ENCODE assay signal across 11 cellular contexts in genomic region chr5:135028791-135029467, GRCh38. TPM values are rescaled to one million over a fixed set of nuclear protein-coding genes. Genes with fewer than 3 reads are reported as not detected.
A peak's percentile ranks its signal among the peaks of the same experiment; 100 is the strongest.
DNase-seq lines count a peak whose midpoint lies in the region; ATAC-seq and TF ChIP-seq lines count a peak whose summit lies in the region.
"Had no signal": no experiment of that assay in that cellular context is flagged by ENCODE, and none has a peak within 500 bp of the region (broad histone marks: within the 10 kb centered on the region; RNA-seq: fewer than 3 reads in every experiment).

No MANE protein-coding gene starts in this region.

- no peak overlapping the region for H3K14ac ChIP-seq in IMR-90 (replicated peaks; ENCODE audit: low read depth, low read length)

- ATAC-seq in IMR-90 (ENCODE audit: low read depth): no peak
- ATAC-seq in sciatic nerve: no peak

- WGBS in IMR-90 (ENCODE audit: extremely low coverage in 2 of 2, insufficient read length in 1 of 2), 2 experiments: 54 to 100% methylated on average over 1 to 28 of the region's 62 CpGs

- no peak overlapping the region for H3K27ac Mint-ChIP-seq in CD4-positive, alpha-beta memory T cell

- no peak overlapping the region for H3K18ac ChIP-seq in IMR-90 (ENCODE audit: low read depth, low read length)

- H3K4me1 ChIP-seq in CD4-positive, alpha-beta memory T cell (ENCODE audit: insufficient read depth, low read length): peaks cover 24% of the 10 kb centered on the region
- H3K4me1 ChIP-seq in IMR-90 (ENCODE audit: control insufficient read depth, insufficient read depth, low read length) (peaks cover 19% of the 10 kb centered on the region; the same call in 1 of the 2 replicates), mucosa of rectum (ENCODE audit: control insufficient read depth in 2 of 2, insufficient read depth in 2 of 2, low read length in 2 of 2) (peaks cover 15 to 19% of the 10 kb centered on the region in 2 donors), uterus (peaks cover 0 to 14% of the 10 kb centered on the region in 2 donors)

- H2AK9ac ChIP-seq in IMR-90 (replicated peaks; ENCODE audit: low read depth, low read length, poor library complexity): peak overlapping the region; percentile 30

- peaks cover 0 to 3% of the 10 kb centered on the region in 2 donors for H3K36me3 Mint-ChIP-seq in CD4-positive, alpha-beta memory T cell

- H3K4me1 Mint-ChIP-seq in CD4-positive, alpha-beta memory T cell: peaks cover 17 to 41% (median 31%) of the 10 kb centered on the region in 4 donors

- H4K8ac ChIP-seq in IMR-90 (ENCODE audit: low read depth in 2 of 2, low read length in 2 of 2): no peak overlapping the region

- peaks cover 23% of the 10 kb centered on the region for H3K27me3 ChIP-seq in CD4-positive, alpha-beta memory T cell (ENCODE audit: insufficient read depth, low read length)
- H3K27me3 ChIP-seq in IMR-90 (ENCODE audit: control insufficient read depth, insufficient read depth, low read length): no peaks in the 10 kb centered on the region
- peaks cover 46 to 69% of the 10 kb centered on the region in 2 donors for H3K27me3 ChIP-seq in mucosa of rectum (ENCODE audit: control insufficient read depth in 2 of 2, insufficient read depth in 2 of 2, low read length in 2 of 2)
- H3K27me3 ChIP-seq in uterus: peaks cover 26 to 61% of the 10 kb centered on the region in 2 donors

- H4K5ac ChIP-seq in IMR-90 (ENCODE audit: low read depth, low read length): no peak overlapping the region

- H3K9ac ChIP-seq in IMR-90 (ENCODE audit: low read depth, low read length): no peak overlapping the region
- peak overlapping the region in 1 of 2 donors; percentile 39 for H3K9ac ChIP-seq in mucosa of rectum (ENCODE audit: low read depth in 1 of 2, low read length in 2 of 2)

- TF ChIP-seq POLR2A in IMR-90 (IDR thresholded peaks at IDR 0.05; ENCODE audit: low read depth, low read length): no peak
- TF ChIP-seq POLR2A in uterus (IDR thresholded peaks at IDR 0.05): no peak

- in situ Hi-C loops in IMR-90 (cut with MboI; ENCODE audit: low sequenced_read_pairs): no loop called here

- no peak overlapping the region for H3K4ac ChIP-seq in IMR-90 (ENCODE audit: low read depth, low read length)

- peaks cover 47% of the 10 kb centered on the region for H4K20me1 ChIP-seq in IMR-90 (ENCODE audit: insufficient read depth, low read length)

- no peak overlapping the region for H3K23ac ChIP-seq in IMR-90 (ENCODE audit: low read depth, low read length)

- no peak overlapping the region for H2AFZ ChIP-seq in IMR-90 (replicated peaks; ENCODE audit: low read length, poor library complexity)

- H4K91ac ChIP-seq in IMR-90 (ENCODE audit: insufficient read depth, low read depth, low read length): no peak overlapping the region

- no peak overlapping the region for H3K4me3 ChIP-seq in CD4-positive, alpha-beta memory T cell (ENCODE audit: low read length in 2 of 2)
- H3K4me3 ChIP-seq in IMR-90 (ENCODE audit: insufficient read depth, low read depth, low read length): no peak overlapping the region
- peak overlapping the region; percentile 33 to 35 for H3K4me3 ChIP-seq in mucosa of rectum (ENCODE audit: low read length in 2 of 2)
- H3K4me3 ChIP-seq in uterus: no peak overlapping the region
- H3K4me3 ChIP-seq: dorsolateral prefrontal cortex had no signal

- peaks cover 8% of the 10 kb centered on the region for H3K9me1 ChIP-seq in IMR-90 (ENCODE audit: insufficient read depth, low read length)

- no peaks in the 10 kb centered on the region for H3K36me3 ChIP-seq in CD4-positive, alpha-beta memory T cell (ENCODE audit: insufficient read depth, low read length)
- H3K36me3 ChIP-seq in IMR-90 (ENCODE audit: control insufficient read depth, insufficient read depth, low read length) (peaks cover 48% of the 10 kb centered on the region), mucosa of rectum (ENCODE audit: control insufficient read depth in 2 of 2, insufficient read depth in 2 of 2, low read length in 2 of 2) (no peaks in the 10 kb centered on the region), uterus (no peaks in the 10 kb centered on the region)

- TF ChIP-seq CTCF in IMR-90 (conservative IDR thresholded peaks at IDR 0.05; ENCODE audit: low read depth, low read length): no peak
- TF ChIP-seq CTCF in uterus (IDR thresholded peaks at IDR 0.05): no peak

- H3K27me3 Mint-ChIP-seq in CD4-positive, alpha-beta memory T cell: peaks cover 45 to 48% of the 10 kb centered on the region in 2 donors

- no peak overlapping the region for H2BK5ac ChIP-seq in IMR-90 (ENCODE audit: low read depth, low read length, poor library complexity, severe bottlenecking)

- H2AK5ac ChIP-seq in IMR-90 (ENCODE audit: low read depth, low read length): no peak overlapping the region

- no peak overlapping the region for H3K56ac ChIP-seq in IMR-90 (ENCODE audit: extremely low read depth, insufficient read depth, low read length)

- dilution Hi-C loops in IMR-90 (cut with HindIII; ENCODE audit: low sequenced_read_pairs, unreplicated experiment): no loop called here

- CTCF ChIA-PET in CD4-positive, alpha-beta memory T cell (lab: Charles Lee; ENCODE audit: partially characterized antibody): no interaction called here
- CTCF ChIA-PET in IMR-90 (lab: Yijun Ruan, JAX): no interaction called here

- no peak overlapping the region for H2BK120ac ChIP-seq in IMR-90 (ENCODE audit: low read depth, low read length)

- intact Hi-C loops in CD4-positive, alpha-beta memory T cell (cut with micrococcal nuclease): no loop called here
- intact Hi-C loops in IMR-90 (cut with micrococcal nuclease): no loop called here
- intact Hi-C loops in sciatic nerve (cut with DNase I): no loop called here
- intact Hi-C loops in uterus (cut with DNase I; ENCODE audit: low total_unique reads): no loop called here

- no peak overlapping the region for H3K4me2 ChIP-seq in IMR-90 (ENCODE audit: low read depth, low read length)

- H3K9me3 ChIP-seq in CD4-positive, alpha-beta memory T cell (ENCODE audit: control insufficient read depth in 1 of 2, low read length in 2 of 2): no peaks in the 10 kb centered on the region
- H3K9me3 ChIP-seq in IMR-90 (ENCODE audit: control insufficient read depth, insufficient read depth, low read length) (peaks cover 7% of the 10 kb centered on the region), mucosa of rectum (ENCODE audit: control insufficient read depth in 2 of 2, low read length in 2 of 2) (no peaks in the 10 kb centered on the region), uterus (no peaks in the 10 kb centered on the region)

- POLR2A ChIA-PET in CD4-positive, alpha-beta memory T cell (lab: Charles Lee; ENCODE audit: partially characterized antibody): no interaction called here
- POLR2A ChIA-PET in IMR-90 (lab: Charles Lee; ENCODE audit: unreplicated experiment): no interaction called here

- H3K27ac ChIP-seq in CD4-positive, alpha-beta memory T cell (ENCODE audit: low read depth, low read length): no peak overlapping the region
- H3K27ac ChIP-seq in IMR-90 (ENCODE audit: insufficient read depth, low read length) (no peak overlapping the region), epithelial cell of prostate (peak overlapping the region; percentile 94), mucosa of rectum (ENCODE audit: low read depth in 2 of 2, low read length in 2 of 2) (peak overlapping the region; percentile 58 to 61), uterus (no peak overlapping the region)
- H3K27ac ChIP-seq: dorsolateral prefrontal cortex had no signal

- no peak for TF ChIP-seq RAD21 in IMR-90 (IDR thresholded peaks at IDR 0.05; ENCODE audit: low read length)

- no peak overlapping the region for H2BK20ac ChIP-seq in IMR-90 (ENCODE audit: low read depth, low read length)

- no peak for DNase-seq in CD4-positive, alpha-beta memory T cell
- DNase-seq in IMR-90: no peak
- no peak for DNase-seq in epithelial cell of prostate (ENCODE audit: low read depth, low spot score)
- no peak for DNase-seq in NCI-H1417 (lab: John Stamatoyannopoulos, UW)
- no peak for DNase-seq in sciatic nerve (ENCODE audit: low spot score)
- DNase-seq in activated CD4-positive, CD25-positive, alpha-beta regulatory T cell (lab: John Stamatoyannopoulos, UW): no peak
- no peak for DNase-seq in uterus
- DNase-seq: dorsolateral prefrontal cortex, mammary epithelial cell had no signal

- H3K79me1 ChIP-seq in IMR-90 (ENCODE audit: low read depth in 1 of 2, low read length in 2 of 2): peaks cover 8 to 53% of the 10 kb centered on the region in 2 experiments

- peak overlapping the region in 5 of 8 donors; percentile 10 to 59 (median 52) for H3K4me3 Mint-ChIP-seq in CD4-positive, alpha-beta memory T cell

- no TSS peak for BruUV-seq in IMR-90 (replicated peaks; lab: Mats Ljungman, UMichigan)

- no peak overlapping the region for H2BK15ac ChIP-seq in IMR-90 (ENCODE audit: low read depth, low read length)

- H3K9me3 Mint-ChIP-seq in CD4-positive, alpha-beta memory T cell: peaks cover 0 to 9% (median 2%) of the 10 kb centered on the region in 8 donors

TF ChIP-seq in IMR-90, 13 proteins besides CTCF, POLR2A, EP300 and RAD21 (continues in another document):
- no peak for TF ChIP-seq RFX5 (IDR thresholded peaks at IDR 0.05; ENCODE audit: low read depth, low read length)
- no peak for TF ChIP-seq FOS (IDR thresholded peaks at IDR 0.05; ENCODE audit: low read depth, low read length)
- TF ChIP-seq MAFK (IDR thresholded peaks at IDR 0.05; ENCODE audit: low read depth, low read length): no peak
- no peak for TF ChIP-seq USF2 (IDR thresholded peaks at IDR 0.05; ENCODE audit: low read depth, low read length)
- TF ChIP-seq RCOR1 (IDR thresholded peaks at IDR 0.05; ENCODE audit: insufficient replicate concordance, low read length): no peak
- no peak for TF ChIP-seq MXI1 (IDR thresholded peaks at IDR 0.05; ENCODE audit: borderline replicate concordance, low read depth, low read length)

RNA-seq across cellular contexts. Expression of gene PITX1, which starts 5.1 kb away (rescaled TPM):
- not detected for total RNA-seq in CD4-positive, alpha-beta memory T cell
- polyA plus RNA-seq in CD4-positive, alpha-beta memory T cell: not detected
- total RNA-seq in IMR-90 (2012; rRNA removed): 10.3 and 10.4 TPM in 2 replicates
- polyA plus RNA-seq in IMR-90 (2012; rRNA removed): 29.8 and 41.9 TPM in 2 replicates
- polyA plus RNA-seq in IMR-90 (2012; cell fraction: cytosol; rRNA removed): 29.9 and 83.6 TPM in 2 replicates
- 40.5 and 74.0 TPM in 2 replicates for polyA plus RNA-seq in IMR-90 (2012; cell fraction: nucleus; rRNA removed; ENCODE audit: low replicate concordance)
- total RNA-seq in sciatic nerve: 3.6 TPM
- total RNA-seq in uterus: 1 to 10 TPM in 1 of 4 donors, under 1 TPM in 1, not detected in 2; 0.97 to 1.2 TPM
- polyA plus RNA-seq: CD14-positive monocyte had no signal

Comparison
In these comparisons a context has a peak if more than half of its experiments do, and no peak if none do; other contexts are left out.
1. H3K27ac ChIP-seq: peak in epithelial cell of prostate (single experiment) and mucosa of rectum (2 of 2); none in CD4-positive, alpha-beta memory T cell (single experiment), IMR-90 (single experiment) and uterus (0 of 2).
2. H3K4me3 ChIP-seq: peak in mucosa of rectum (2 of 2); none in CD4-positive, alpha-beta memory T cell (0 of 2), IMR-90 (single experiment) and uterus (0 of 2).